1 cellular context compared by ENCODE assay signal in genomic region chr12:54324617-54325441, GRCh38.
TF ChIP-seq lines count a peak whose summit lies in the region.

Gene COPZ1, plus strand, starts transcription at chr12:54325131. Its CDS starts 33 bp downstream, at chr12:54325164.

TF ChIP-seq in HepG2, 621 proteins besides CTCF, POLR2A, EP300 and RAD21 (continued from another document and continues in another):
- peak; percentile 50; the same call in 1 of the 2 replicates for TF ChIP-seq HMGXB3 (CRISPR knock-in tag; IDR thresholded peaks at IDR 0.05; ENCODE audit: borderline replicate concordance)
- no peak for TF ChIP-seq HOXA9 (CRISPR knock-in tag; IDR thresholded peaks at IDR 0.05; ENCODE audit: borderline replicate concordance)
- TF ChIP-seq ZNF619 (CRISPR knock-in tag; IDR thresholded peaks at IDR 0.05), result no peak
- peak; percentile 76 for TF ChIP-seq KAT8 (CRISPR knock-in tag; IDR thresholded peaks at IDR 0.05)
- TF ChIP-seq MYNN (CRISPR knock-in tag; IDR thresholded peaks at IDR 0.05; ENCODE audit: low read depth), result no peak
- peak; percentile 27 for TF ChIP-seq TEAD3 (CRISPR knock-in tag; optimal IDR thresholded peaks at IDR 0.05; ENCODE audit: borderline replicate concordance)
- no peak for TF ChIP-seq ZNF841 (CRISPR knock-in tag; IDR thresholded peaks at IDR 0.05; ENCODE audit: borderline replicate concordance)
- TF ChIP-seq ZNF788 (CRISPR knock-in tag; IDR thresholded peaks at IDR 0.05; ENCODE audit: borderline replicate concordance), result peak; percentile 81; the same call in 1 of the 2 replicates
- 0 out of 2 replicates have a peak, but pooled peaks have one; percentile 20 for TF ChIP-seq IKZF5 (CRISPR knock-in tag; IDR thresholded peaks at IDR 0.05)
- 0 out of 2 replicates have a peak, but pooled peaks have one; percentile 40 for TF ChIP-seq ZNF563 (CRISPR knock-in tag; IDR thresholded peaks at IDR 0.05)
- peak; percentile 85 for TF ChIP-seq GMEB1 (CRISPR knock-in tag; IDR thresholded peaks at IDR 0.05; ENCODE audit: borderline replicate concordance)
- TF ChIP-seq TBL1XR1 (IDR thresholded peaks at IDR 0.05; ENCODE audit: borderline replicate concordance, low read length, partially characterized antibody), result no peak
- no peak for TF ChIP-seq PREB (CRISPR knock-in tag; IDR thresholded peaks at IDR 0.05)
- TF ChIP-seq ZNF768 (CRISPR knock-in tag; IDR thresholded peaks at IDR 0.05), result peak; percentile 32; the same call in 1 of the 2 replicates
- TF ChIP-seq HOXA7 (CRISPR knock-in tag; IDR thresholded peaks at IDR 0.05), result no peak
- TF ChIP-seq PLSCR1 (CRISPR knock-in tag; IDR thresholded peaks at IDR 0.05; ENCODE audit: borderline replicate concordance), result no peak
- TF ChIP-seq HMG20B (CRISPR knock-in tag; conservative IDR thresholded peaks at IDR 0.05), result no peak
- TF ChIP-seq DR1 (CRISPR knock-in tag; IDR thresholded peaks at IDR 0.05), result peak; percentile 83
- TF ChIP-seq ZNF687 (CRISPR knock-in tag; IDR thresholded peaks at IDR 0.05), result peak; percentile 66
- TF ChIP-seq STAT6 (CRISPR knock-in tag; IDR thresholded peaks at IDR 0.05; ENCODE audit: borderline replicate concordance), result no peak
- peak; percentile 72; the same call in 1 of the 2 replicates for TF ChIP-seq PHF20 (CRISPR knock-in tag; IDR thresholded peaks at IDR 0.05)
- TF ChIP-seq EED (CRISPR knock-in tag; IDR thresholded peaks at IDR 0.05), result peak; percentile 46; the same call in 1 of the 2 replicates
- TF ChIP-seq ZNF614 (CRISPR knock-in tag; IDR thresholded peaks at IDR 0.05; ENCODE audit: borderline replicate concordance), result 0 out of 2 replicates have a peak, but pooled peaks have one; percentile 16
- 0 out of 2 replicates have a peak, but pooled peaks have one; percentile 52 for TF ChIP-seq ISX (CRISPR knock-in tag; conservative IDR thresholded peaks at IDR 0.05)
- peak; percentile 66 for TF ChIP-seq SPEN (CRISPR knock-in tag; IDR thresholded peaks at IDR 0.05; ENCODE audit: low read depth)
- TF ChIP-seq ZFP90 (CRISPR knock-in tag; IDR thresholded peaks at IDR 0.05; ENCODE audit: borderline replicate concordance), result peak; percentile 81
- no peak for TF ChIP-seq JUND (CRISPR knock-in tag; IDR thresholded peaks at IDR 0.05)
- peak; percentile 36; the same call in 1 of the 2 replicates for TF ChIP-seq PHF21A (CRISPR knock-in tag; IDR thresholded peaks at IDR 0.05)
- peak; percentile 88 for TF ChIP-seq YEATS4 (CRISPR knock-in tag; IDR thresholded peaks at IDR 0.05; ENCODE audit: borderline replicate concordance)
- no peak for TF ChIP-seq ZNF558 (CRISPR knock-in tag; IDR thresholded peaks at IDR 0.05; ENCODE audit: borderline replicate concordance)
- TF ChIP-seq GATAD1 (CRISPR knock-in tag; IDR thresholded peaks at IDR 0.05), result peak; percentile 89
- TF ChIP-seq GMEB2 (CRISPR knock-in tag; IDR thresholded peaks at IDR 0.05; ENCODE audit: low read depth), result peak; percentile 56; the same call in 1 of the 2 replicates
- TF ChIP-seq REPIN1 (CRISPR knock-in tag; IDR thresholded peaks at IDR 0.05; ENCODE audit: borderline replicate concordance, low read depth), result 0 out of 2 replicates have a peak, but pooled peaks have one; percentile 38
- peak; percentile 97 for TF ChIP-seq TAF1 (CRISPR knock-in tag; IDR thresholded peaks at IDR 0.05)
- TF ChIP-seq ZUFSP (CRISPR knock-in tag; IDR thresholded peaks at IDR 0.05; ENCODE audit: borderline replicate concordance), result no peak
- TF ChIP-seq NONO (IDR thresholded peaks at IDR 0.05), result no peak
- no peak for TF ChIP-seq NONO (CRISPR knock-in tag; conservative IDR thresholded peaks at IDR 0.05)
- peak; percentile 68 for TF ChIP-seq RBM22 (optimal IDR thresholded peaks at IDR 0.05; ENCODE audit: low read length)
- TF ChIP-seq MYPOP (CRISPR knock-in tag; IDR thresholded peaks at IDR 0.05), result 0 out of 2 replicates have a peak, but pooled peaks have one; percentile 8
